19 cellular contexts compared by ENCODE assay signal in genomic region chr3:85785766-85786165, GRCh38.
"Had no signal": no experiment of that assay in that cellular context is flagged by ENCODE, and none has a peak within 500 bp of the region (broad histone marks: within the 10 kb centered on the region; RNA-seq: fewer than 3 reads in every experiment).

No MANE protein-coding gene starts in this region.

- H3K4me3 ChIP-seq: heart left ventricle, prostate gland, sigmoid colon, stomach, thoracic aorta, transverse colon had no signal

- H3K36me3 Mint-ChIP-seq: naive thymus-derived CD4-positive, alpha-beta T cell had no signal

- H3K9me3 Mint-ChIP-seq: dendritic cell treated with granulocyte-macrophage colony-stimulating factor and Interleukin-4, amounts not matched to agents 40 ng/mL and 50 ng/mL, for 4 days; nephron progenitor cell had no signal

- H3K27me3 Mint-ChIP-seq: dendritic cell treated with granulocyte-macrophage colony-stimulating factor and Interleukin-4, amounts not matched to agents 40 ng/mL and 50 ng/mL, for 4 days; naive thymus-derived CD4-positive, alpha-beta T cell had no signal

- DNase-seq: foreskin melanocyte; heart left ventricle; hippocampal formation; kidney glomerular epithelial cell; mammary epithelial cell; naive thymus-derived CD4-positive, alpha-beta T cell; nephron progenitor cell; retina; sigmoid colon; small intestine; stimulated activated CD4-positive, alpha-beta T cell treated with anti-CD3 and anti-CD28 coated beads, Interleukin-12 subunit alpha, Interleukin-12 subunit beta, amount 100 ng/mL, for 4 hours; stimulated activated naive CD4-positive, alpha-beta T cell; stomach; substantia nigra; transverse colon had no signal

- H3K27me3 ChIP-seq: heart left ventricle, sigmoid colon, stomach, transverse colon had no signal

- H3K9me3 ChIP-seq: heart left ventricle, prostate gland, sigmoid colon, stomach, thoracic aorta, transverse colon had no signal

- H3K27ac ChIP-seq: parathyroid adenoma, prostate gland, sigmoid colon, stomach, thoracic aorta, transverse colon had no signal

- ATAC-seq: naive thymus-derived CD4-positive, alpha-beta T cell had no signal

- H3K4me1 Mint-ChIP-seq: naive thymus-derived CD4-positive, alpha-beta T cell; nephron progenitor cell had no signal

- H3K36me3 ChIP-seq: heart left ventricle, prostate gland, sigmoid colon, stomach, thoracic aorta, transverse colon had no signal

- H3K4me1 ChIP-seq: parathyroid adenoma, prostate gland, transverse colon had no signal

- H3K27ac Mint-ChIP-seq: dendritic cell treated with granulocyte-macrophage colony-stimulating factor and Interleukin-4, amounts not matched to agents 40 ng/mL and 50 ng/mL, for 4 days; naive thymus-derived CD4-positive, alpha-beta T cell; nephron progenitor cell had no signal

- H3K4me3 Mint-ChIP-seq: dendritic cell treated with granulocyte-macrophage colony-stimulating factor and Interleukin-4, amounts not matched to agents 40 ng/mL and 50 ng/mL, for 4 days; naive thymus-derived CD4-positive, alpha-beta T cell; nephron progenitor cell had no signal
